8 cellular contexts compared by ENCODE assay signal in genomic region chr17:44121997-44122824, GRCh38. TPM values are rescaled to one million over a fixed set of nuclear protein-coding genes. Genes with fewer than 3 reads are reported as not detected.
DNase-seq lines count a peak whose midpoint lies in the region; ATAC-seq, FAIRE-seq and TF ChIP-seq lines count a peak whose summit lies in the region.

No MANE protein-coding gene starts in this region.

- peaks cover 17% of the 10 kb centered on the region for H3K4me1 Mint-ChIP-seq in T-helper 2 cell treated with Interferon-gamma antibody and Interleukin-4, amounts not matched to agents 5 μg/mL and 100 μg/mL, for 36 hours (ENCODE audit: low read depth)
- H3K4me1 Mint-ChIP-seq in activated naive CD8-positive, alpha-beta T cell (ENCODE audit: low read depth), result peaks cover 39% of the 10 kb centered on the region

- H3K9me3 ChIP-seq in kidney (ENCODE audit: control insufficient read depth in 1 of 2, low read length in 2 of 2) (no peaks in the 10 kb centered on the region), testis (no peaks in the 10 kb centered on the region)

- H3K9me3 Mint-ChIP-seq in T-helper 2 cell treated with Interferon-gamma antibody and Interleukin-4, amounts not matched to agents 5 μg/mL and 100 μg/mL, for 36 hours, result no peaks in the 10 kb centered on the region
- H3K9me3 Mint-ChIP-seq in activated naive CD8-positive, alpha-beta T cell (ENCODE audit: low read depth), result no peaks in the 10 kb centered on the region

- H3K27ac Mint-ChIP-seq in T-helper 2 cell treated with Interferon-gamma antibody and Interleukin-4, amounts not matched to agents 5 μg/mL and 100 μg/mL, for 36 hours, result peak overlapping the region; percentile 90
- H3K27ac Mint-ChIP-seq in activated naive CD8-positive, alpha-beta T cell, result peak overlapping the region; percentile 77

- H3K4me3 ChIP-seq in kidney (ENCODE audit: low read length in 2 of 2) (peak overlapping the region; percentile 75 to 93), testis (peak overlapping the region; percentile 91 to 99)

- H3K36me3 ChIP-seq in kidney (ENCODE audit: control insufficient read depth in 1 of 2, insufficient read depth in 2 of 2, low read length in 2 of 2), result no peaks in the 10 kb centered on the region
- H3K36me3 ChIP-seq in testis (ENCODE audit: low read depth, missing control alignments), result no peaks in the 10 kb centered on the region

- H3K4me1 ChIP-seq in kidney (ENCODE audit: control insufficient read depth in 1 of 2, insufficient read depth in 1 of 2, low read depth in 1 of 2, low read length in 2 of 2), result peaks cover 12 to 28% of the 10 kb centered on the region in 2 donors
- peaks cover 41% of the 10 kb centered on the region for H3K4me1 ChIP-seq in testis

- no peaks in the 10 kb centered on the region for H3K27me3 ChIP-seq in testis

- ATAC-seq in GM18867 (IDR thresholded peaks at IDR 0.05; ENCODE audit: unreplicated experiment), result no peak
- ATAC-seq in GM19463 (IDR thresholded peaks at IDR 0.05; ENCODE audit: unreplicated experiment), result no peak

- H3K27ac ChIP-seq in kidney (ENCODE audit: low read depth in 2 of 2, low read length in 2 of 2) (peak overlapping the region; percentile 63 to 69), testis (peak overlapping the region; percentile 95 to 96)

- peaks cover 10% of the 10 kb centered on the region for H3K27me3 Mint-ChIP-seq in T-helper 2 cell treated with Interferon-gamma antibody and Interleukin-4, amounts not matched to agents 5 μg/mL and 100 μg/mL, for 36 hours (ENCODE audit: low read depth)
- H3K27me3 Mint-ChIP-seq in activated naive CD8-positive, alpha-beta T cell, result no peaks in the 10 kb centered on the region

- H3K36me3 Mint-ChIP-seq in T-helper 2 cell treated with Interferon-gamma antibody and Interleukin-4, amounts not matched to agents 5 μg/mL and 100 μg/mL, for 36 hours (ENCODE audit: low read depth), result no peaks in the 10 kb centered on the region
- no peaks in the 10 kb centered on the region for H3K36me3 Mint-ChIP-seq in activated naive CD8-positive, alpha-beta T cell

- 0 to 7% methylated on average over 1 of the region's 1 CpG for WGBS in testis, 2 donors

- no peak for FAIRE-seq in kidney (lab: Jason Lieb, UNC)

- peak overlapping the region; percentile 88 for H3K4me3 Mint-ChIP-seq in T-helper 2 cell treated with Interferon-gamma antibody and Interleukin-4, amounts not matched to agents 5 μg/mL and 100 μg/mL, for 36 hours
- H3K4me3 Mint-ChIP-seq in activated naive CD8-positive, alpha-beta T cell, result peak overlapping the region; percentile 92

- TF ChIP-seq CTCF in kidney (IDR thresholded peaks at IDR 0.05; ENCODE audit: borderline replicate concordance, extremely low read depth, insufficient read depth) (no peak), testis (IDR thresholded peaks at IDR 0.05) (no peak)

- H3K9ac ChIP-seq in kidney (ENCODE audit: low read length in 2 of 2), result peak overlapping the region; percentile 53 to 82

- intact Hi-C loops in kidney (cut with DNase I) (no loop called here), testis (cut with DNase I; ENCODE audit: low total_unique reads) (no loop called here)

- no peak for DNase-seq in T-helper 2 cell treated with Interferon-gamma antibody and Interleukin-4, amounts not matched to agents 5 μg/mL and 100 μg/mL, for 36 hours (ENCODE audit: low spot score)
- DNase-seq in T-helper 2 cell, result no peak
- no peak for DNase-seq in kidney
- no peak for DNase-seq in testis
- no peak for DNase-seq in DMS53 (lab: John Stamatoyannopoulos, UW)

- TF ChIP-seq POLR2A in testis (IDR thresholded peaks at IDR 0.05), result no peak

RNA-seq across cellular contexts. Expression of gene HDAC5, which starts 1.2 kb away (rescaled TPM):
- 35.6 TPM for total RNA-seq in kidney
- 25.3 TPM for polyA plus RNA-seq in kidney (ENCODE audit: insufficient read depth, low read depth, low replicate concordance)
- 100 to 1,000 TPM in 1 of 2 donors, 10 to 100 TPM in 1; 94.1 to 141 TPM for total RNA-seq in testis
- 43.3 TPM for polyA plus RNA-seq in testis (ENCODE audit: insufficient read depth, low read depth, low replicate concordance)

RNA-seq across cellular contexts. Expression of gene HROB, which starts 19.5 kb away (rescaled TPM):
- total RNA-seq in kidney (0.88 TPM), testis (10 to 100 TPM; 20.0 to 20.2 TPM)
- polyA plus RNA-seq in kidney (ENCODE audit: insufficient read depth, low read depth, low replicate concordance) (0.17 TPM), testis (ENCODE audit: insufficient read depth, low read depth, low replicate concordance) (22.7 TPM)

RNA-seq across cellular contexts. Expression of gene ASB16, which starts 48.3 kb away (rescaled TPM):
- 0.25 TPM for total RNA-seq in kidney
- 0.90 TPM for polyA plus RNA-seq in kidney (ENCODE audit: insufficient read depth, low read depth, low replicate concordance)
- total RNA-seq in testis, result 1 to 10 TPM; 2.5 to 5.7 TPM
- polyA plus RNA-seq in testis (ENCODE audit: insufficient read depth, low read depth, low replicate concordance), result 0.86 TPM

RNA-seq across cellular contexts. Expression of gene G6PC3, which starts 51.7 kb away (rescaled TPM):
- 70.0 TPM for total RNA-seq in kidney
- polyA plus RNA-seq in kidney (ENCODE audit: insufficient read depth, low read depth, low replicate concordance), result 150 TPM
- 10 to 100 TPM; 58.0 to 85.5 TPM for total RNA-seq in testis
- polyA plus RNA-seq in testis (ENCODE audit: insufficient read depth, low read depth, low replicate concordance), result 109 TPM

RNA-seq across cellular contexts. Expression of gene LSM12, which starts 55.7 kb away (rescaled TPM):
- total RNA-seq in kidney, result 47.6 TPM
- polyA plus RNA-seq in kidney (ENCODE audit: insufficient read depth, low read depth, low replicate concordance), result 29.0 TPM
- 10 to 100 TPM; 52.7 to 74.4 TPM for total RNA-seq in testis
- 57.6 TPM for polyA plus RNA-seq in testis (ENCODE audit: insufficient read depth, low read depth, low replicate concordance)

Comparison
In these comparisons a context has a peak if more than half of its experiments do, and no peak if none do; other contexts are left out.
1. RNA of gene HROB, which starts 19.5 kb away (total RNA-seq): 20.0 to 20.2 TPM in testis; 0.88 TPM in kidney (single experiment); every median in the first group is over 10 times any median in the second.